In the genomic region with DNA sequence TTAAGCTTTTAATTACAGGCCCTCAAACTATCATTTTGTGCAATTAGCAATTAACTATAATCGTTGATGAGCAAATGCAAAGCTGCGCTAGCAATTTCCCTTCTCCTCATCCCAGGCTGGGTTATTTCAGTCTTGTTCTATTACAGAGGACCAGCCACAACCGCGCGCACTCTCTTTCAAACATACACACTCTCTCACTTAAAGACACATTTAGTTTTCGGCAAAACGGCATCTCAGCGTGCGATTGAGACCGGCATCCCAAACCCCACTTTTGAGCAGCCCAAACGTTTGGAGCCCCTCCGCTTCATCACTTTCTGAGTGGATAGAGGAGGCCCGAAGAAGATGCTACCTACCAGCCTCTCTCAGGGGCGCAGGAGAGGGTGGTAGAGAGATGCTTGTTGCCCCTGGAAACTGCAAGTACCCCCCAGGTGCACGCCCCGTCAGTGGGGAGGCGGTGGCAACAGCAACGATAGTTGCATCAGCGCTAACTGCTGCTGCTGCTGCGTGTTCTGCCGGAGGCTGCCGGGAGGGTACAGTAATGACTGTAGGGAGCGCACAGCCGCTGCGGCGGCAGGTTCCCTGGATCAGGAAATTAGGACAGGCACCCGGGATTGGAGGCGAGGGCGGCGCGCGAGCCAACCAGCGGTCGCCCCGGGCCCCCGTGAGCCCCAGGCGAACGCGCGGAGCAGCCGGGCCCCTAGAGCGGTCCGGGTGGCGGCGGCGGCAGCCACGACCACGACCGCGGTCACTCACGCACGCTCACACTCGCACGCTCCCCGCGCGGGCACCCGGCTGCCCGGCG, we compare ENCODE assay signal across 9 cellular contexts. TPM values are rescaled to one million over a fixed set of nuclear protein-coding genes. Genes with fewer than 3 reads are reported as not detected.
DNase-seq lines count a peak whose midpoint lies in the region; ATAC-seq and TF ChIP-seq lines count a peak whose summit lies in the region.
"Had no signal": no experiment of that assay in that cellular context is flagged by ENCODE, and none has a peak within 500 bp of the region (broad histone marks: within the 10 kb centered on the region; RNA-seq: fewer than 3 reads in every experiment).

No MANE protein-coding gene starts in this region.

- H3K4me3 ChIP-seq in AG10803 (ENCODE audit: low read length) (peak overlapping the region; percentile 76), mononuclear cell (ENCODE audit: low read length) (peak overlapping the region; percentile 13)

- DNase-seq in AG10803 (ENCODE audit: low read depth) (peak; percentile 87), NCI-H524 treated with DMSO at 0.1 percent for 48 hours (lab: John Stamatoyannopoulos, UW) (peak; percentile 20), epithelial cell of prostate (ENCODE audit: low read depth, low spot score) (peak; percentile 34)
- DNase-seq in activated CD8-positive, alpha-beta memory T cell treated with anti-CD3 and anti-CD28 coated beads for 48 hours (ENCODE audit: low read depth in 2 of 3, low spot score in 2 of 3) = peak; percentile 12 to 25 (median 20)
- DNase-seq in stimulated activated effector memory CD8-positive, alpha-beta T cell treated with anti-CD3 and anti-CD28 coated beads, Interleukin-12 subunit alpha, Interleukin-12 subunit beta, amount 100 ng/mL, for 72 hours (ENCODE audit: low spot score in 2 of 2) = peak; percentile 8 to 78

- peak; percentile 24 for ATAC-seq in GM19324 (IDR thresholded peaks at IDR 0.05; ENCODE audit: low FRiP score, unreplicated experiment)
- peak; percentile 46 for ATAC-seq in HG03439 (IDR thresholded peaks at IDR 0.05; ENCODE audit: unreplicated experiment)
- peak; percentile 75 for ATAC-seq in stimulated activated effector memory CD8-positive, alpha-beta T cell treated with anti-CD3 and anti-CD28 coated beads, Interleukin-12 subunit alpha, Interleukin-12 subunit beta, amount 100 ng/mL, for 72 hours
- ATAC-seq: HCT116 had no signal

- no peaks in the 10 kb centered on the region for H3K9me3 ChIP-seq in mononuclear cell (ENCODE audit: low read depth, low read length)

- peak; percentile 27 for TF ChIP-seq CTCF in AG10803 (conservative IDR thresholded peaks at IDR 0.05; ENCODE audit: low read length)

- H3K36me3 Mint-ChIP-seq in stimulated activated effector memory CD8-positive, alpha-beta T cell treated with anti-CD3 and anti-CD28 coated beads, Interleukin-12 subunit alpha, Interleukin-12 subunit beta, amount 100 ng/mL, for 72 hours = peaks cover 12% of the 10 kb centered on the region

- H3K4me1 ChIP-seq in mononuclear cell (ENCODE audit: insufficient read depth, low read length) = peaks cover 14% of the 10 kb centered on the region

- peak overlapping the region; percentile 80 for H3K27ac ChIP-seq in epithelial cell of prostate

- peak overlapping the region; percentile 92 for H3K27ac Mint-ChIP-seq in stimulated activated effector memory CD8-positive, alpha-beta T cell treated with anti-CD3 and anti-CD28 coated beads, Interleukin-12 subunit alpha, Interleukin-12 subunit beta, amount 100 ng/mL, for 72 hours

- H3K4me3 Mint-ChIP-seq in stimulated activated effector memory CD8-positive, alpha-beta T cell treated with anti-CD3 and anti-CD28 coated beads, Interleukin-12 subunit alpha, Interleukin-12 subunit beta, amount 100 ng/mL, for 72 hours = peak overlapping the region; percentile 90

- peaks cover 19% of the 10 kb centered on the region for H3K4me1 Mint-ChIP-seq in stimulated activated effector memory CD8-positive, alpha-beta T cell treated with anti-CD3 and anti-CD28 coated beads, Interleukin-12 subunit alpha, Interleukin-12 subunit beta, amount 100 ng/mL, for 72 hours

- peaks cover 60% of the 10 kb centered on the region for H3K27me3 ChIP-seq in mononuclear cell (ENCODE audit: insufficient read depth, low read length)

- no peaks in the 10 kb centered on the region for H3K9me3 Mint-ChIP-seq in stimulated activated effector memory CD8-positive, alpha-beta T cell treated with anti-CD3 and anti-CD28 coated beads, Interleukin-12 subunit alpha, Interleukin-12 subunit beta, amount 100 ng/mL, for 72 hours

RNA-seq across cellular contexts. Expression of a gene that starts 0.5 kb away (rescaled TPM):
- 0.31 TPM for total RNA-seq in mononuclear cell

Comparison
In these comparisons a context has a peak if more than half of its experiments do, and no peak if none do; other contexts are left out.
1. Peak in every context shown above with its lines: DNase-seq, ATAC-seq, H3K4me3 ChIP-seq and H3K27ac ChIP-seq.
2. DNase-seq: peak in every context shown above with its lines; median percentile 87 in AG10803; 43 in stimulated activated effector memory CD8-positive, alpha-beta T cell treated with anti-CD3 and anti-CD28 coated beads, Interleukin-12 subunit alpha, Interleukin-12 subunit beta, amount 100 ng/mL, for 72 hours; 34 in epithelial cell of prostate; 20 in NCI-H524 treated with DMSO at 0.1 percent for 48 hours; 20 in activated CD8-positive, alpha-beta memory T cell treated with anti-CD3 and anti-CD28 coated beads for 48 hours.
3. ATAC-seq: peak in every context shown above with its lines; median percentile 75 in stimulated activated effector memory CD8-positive, alpha-beta T cell treated with anti-CD3 and anti-CD28 coated beads, Interleukin-12 subunit alpha, Interleukin-12 subunit beta, amount 100 ng/mL, for 72 hours; 46 in HG03439; 24 in GM19324.